In the genomic region with DNA sequence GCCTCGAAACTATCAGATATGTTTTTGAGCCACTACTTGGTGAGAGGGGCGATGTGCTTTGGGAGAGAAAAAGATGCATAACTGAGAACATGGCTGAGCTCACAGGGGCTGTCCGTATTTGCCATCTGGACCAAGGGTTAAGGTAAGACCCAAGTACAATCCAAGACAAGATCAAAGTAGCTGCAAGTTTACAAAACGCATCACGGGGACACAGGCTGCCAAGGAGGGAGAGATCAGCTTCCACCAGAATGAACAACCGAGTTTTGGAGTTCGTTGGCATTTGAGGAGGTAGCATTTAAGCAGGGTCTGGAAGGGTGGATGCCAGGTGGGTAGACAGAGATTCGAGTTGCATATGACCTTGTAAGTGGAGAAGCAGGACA, we compare ENCODE assay signal across 8 cellular contexts. TPM values are rescaled to one million over a fixed set of nuclear protein-coding genes. Genes with fewer than 3 reads are reported as not detected.
DNase-seq lines count a peak whose midpoint lies in the region; FAIRE-seq and TF ChIP-seq lines count a peak whose summit lies in the region.

No MANE protein-coding gene starts in this region.

- H3K4me1 ChIP-seq in cardiac muscle cell (ENCODE audit: low read depth) (peaks cover 2% of the 10 kb centered on the region), breast epithelium (no peaks in the 10 kb centered on the region), mesodermal cell (ENCODE audit: control insufficient read depth, insufficient read depth, low read length, poor library complexity, severe bottlenecking) (peaks cover 6% of the 10 kb centered on the region)

- FAIRE-seq in urothelium cell line (lab: Jason Lieb, UNC), result peak; percentile 5

- TF ChIP-seq POLR2A in breast epithelium (IDR thresholded peaks at IDR 0.05), result no peak

- TF ChIP-seq CTCF in cardiac muscle cell (IDR thresholded peaks at IDR 0.05; ENCODE audit: low read depth, low read length), result no peak
- TF ChIP-seq CTCF in breast epithelium (IDR thresholded peaks at IDR 0.05), result no peak

- H3K27ac ChIP-seq in cardiac muscle cell, result no peak overlapping the region
- H3K27ac ChIP-seq in breast epithelium, result peak overlapping the region; percentile 90 to 92
- H3K27ac ChIP-seq in mesodermal cell (ENCODE audit: low read depth, low read length, severe bottlenecking), result peak overlapping the region; percentile 68

- whole genome bisulfite sequencing in mesodermal cell (ENCODE audit: insufficient coverage in 2 of 2), 2 experiments, result 79 to 89% methylated on average over 7 to 8 of the region's 8 CpGs

- no peaks in the 10 kb centered on the region for H3K9me3 ChIP-seq in cardiac muscle cell (ENCODE audit: low read depth)
- no peaks in the 10 kb centered on the region for H3K9me3 ChIP-seq in breast epithelium
- H3K9me3 ChIP-seq in mesodermal cell (ENCODE audit: control insufficient read depth, low read length), result no peaks in the 10 kb centered on the region

- H3K36me3 ChIP-seq in cardiac muscle cell (no peaks in the 10 kb centered on the region), breast epithelium (no peaks in the 10 kb centered on the region), mesodermal cell (ENCODE audit: control insufficient read depth, insufficient read depth, low read length) (peaks cover 16% of the 10 kb centered on the region)

- DNase-seq in cardiac muscle cell (ENCODE audit: low read depth in 1 of 2, low spot score in 1 of 2) (no peak), cardiac septum (ENCODE audit: low spot score) (no peak), breast epithelium (ENCODE audit: low spot score in 2 of 2) (no peak), urothelium cell line (ENCODE audit: low spot score) (no peak), SHP77 (lab: John Stamatoyannopoulos, UW) (no peak), SW 1271 (lab: John Stamatoyannopoulos, UW) (no peak), NCI-H146 (lab: John Stamatoyannopoulos, UW) (no peak)

- intact Hi-C loops in cardiac septum (cut with DNase I) (loop anchor here (2.0 to 5.0 kb wide), 4 partner anchors 63 to 253 kb away; no protein-coding TSS in a partner anchor), breast epithelium (cut with DNase I; ENCODE audit: low total_unique reads) (no loop called here)

- peak overlapping the region; percentile 62 for H3K4me3 ChIP-seq in cardiac muscle cell
- H3K4me3 ChIP-seq in breast epithelium, result peak overlapping the region; percentile 84 to 94 (median 89)
- peak overlapping the region; percentile 21 for H3K4me3 ChIP-seq in mesodermal cell (ENCODE audit: extremely low read depth, insufficient read depth, low read length, poor library complexity, severe bottlenecking)

- H3K27me3 ChIP-seq in cardiac muscle cell, result no peaks in the 10 kb centered on the region
- H3K27me3 ChIP-seq in breast epithelium, result no peaks in the 10 kb centered on the region

RNA-seq across cellular contexts. Expression of a gene that starts 2.2 kb away (rescaled TPM):
- total RNA-seq in cardiac muscle cell, result 4.3 and 4.8 TPM in 2 replicates
- polyA plus RNA-seq in cardiac muscle cell, result 5.7 and 7.4 TPM in 2 replicates
- 12.5 TPM for total RNA-seq in cardiac septum
- total RNA-seq in breast epithelium, result 10 to 100 TPM; 11.0 to 17.7 (median 14.8) TPM
- polyA plus RNA-seq in mesodermal cell (2013, experiment 1 of 2), result 24.6 TPM
- 22.2 TPM for polyA plus RNA-seq in mesodermal cell (2013, experiment 2 of 2)

RNA-seq across cellular contexts. Expression of a gene that starts 12.9 kb away (rescaled TPM):
- total RNA-seq in cardiac muscle cell (16.6 and 20.8 TPM in 2 replicates), cardiac septum (43.4 TPM), breast epithelium (10 to 100 TPM; 21.2 to 33.6 (median 30.5) TPM)
- polyA plus RNA-seq in cardiac muscle cell, result 44.1 and 58.9 TPM in 2 replicates
- 47.5 TPM for polyA plus RNA-seq in mesodermal cell (2013, experiment 1 of 2)
- 49.8 TPM for polyA plus RNA-seq in mesodermal cell (2013, experiment 2 of 2)

Comparison
In these comparisons a context has a peak if more than half of its experiments do, and no peak if none do; other contexts are left out.
1. H3K4me3 ChIP-seq: peak in every context shown above with its lines; median percentile 89 in breast epithelium; 62 in cardiac muscle cell; 21 in mesodermal cell.